ENCODE assay signal across 10 cellular contexts in the genomic region with DNA sequence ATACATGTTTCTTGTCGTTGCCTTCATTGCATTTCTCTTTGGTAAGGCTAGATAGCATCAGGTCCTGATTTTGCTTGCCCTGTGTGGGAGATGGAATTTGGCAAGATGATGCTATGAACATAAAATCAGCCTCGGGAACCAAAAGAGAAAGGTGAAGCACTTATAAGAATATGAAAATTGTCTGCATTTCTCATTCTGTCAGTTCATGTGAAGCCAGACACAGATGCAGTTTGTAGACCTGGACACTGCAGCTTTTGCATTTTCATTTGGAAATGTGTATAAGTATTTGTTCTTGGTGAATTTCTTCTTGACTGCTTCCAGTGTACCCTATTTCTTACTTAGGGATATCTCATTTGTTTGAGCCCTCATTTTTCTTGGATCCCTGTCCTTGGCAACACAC. TPM values are rescaled to one million over a fixed set of nuclear protein-coding genes. Genes with fewer than 3 reads are reported as not detected.
DNase-seq lines count a peak whose midpoint lies in the region; ATAC-seq and TF ChIP-seq lines count a peak whose summit lies in the region.
"Had no signal": no experiment of that assay in that cellular context is flagged by ENCODE, and none has a peak within 500 bp of the region (broad histone marks: within the 10 kb centered on the region; RNA-seq: fewer than 3 reads in every experiment).

No MANE protein-coding gene starts in this region.

- H3K79me2 ChIP-seq in Karpas-422 (ENCODE audit: low read length): peaks cover 64% of the 10 kb centered on the region

- H3K9me2 ChIP-seq in Karpas-422 (replicated peaks; ENCODE audit: insufficient read depth, low read length): no peaks in the 10 kb centered on the region

- no peak overlapping the region for H2AFZ ChIP-seq in Karpas-422 (ENCODE audit: low read length)

- intact Hi-C loops in dorsolateral prefrontal cortex (cut with DNase I): loop anchor here (5.0 to 10.0 kb wide), 2 partner anchors 80 to 672 kb away; partner anchors contain the start of genes OSER1 (in 2 of the 2) and STK4 (in 2 of the 2)
- intact Hi-C loops in naive thymus-derived CD4-positive, alpha-beta T cell (cut with micrococcal nuclease): loop anchor here (2.0 to 10.0 kb wide), 9 partner anchors 80 to 1798 kb away; partner anchors contain the start of genes SERINC3 (in 2 of the 2), SRSF6 (in 2 of the 2), ACOT8 (in 1 of the 2) and FITM2 (in 1 of the 2)

- peaks cover 40% of the 10 kb centered on the region for H3K36me3 ChIP-seq in Karpas-422 (ENCODE audit: insufficient read depth, low read length)
- peaks cover 0 to 12% (median 0%) of the 10 kb centered on the region in 3 experiments for H3K36me3 ChIP-seq in naive thymus-derived CD4-positive, alpha-beta T cell (ENCODE audit: control insufficient read depth in 2 of 3, insufficient read depth in 3 of 3, low read length in 3 of 3)

- DNase-seq in AG10803 (ENCODE audit: low read depth) (no peak), Karpas-422 (no peak), dorsolateral prefrontal cortex (no peak), SK-N-DZ (ENCODE audit: low spot score) (no peak), DMS114 treated with DMSO at 0.1 percent for 48 hours (lab: John Stamatoyannopoulos, UW; ENCODE audit: unreplicated experiment) (no peak), amniotic stem cell (lab: John Stamatoyannopoulos, UW) (no peak)
- DNase-seq in naive thymus-derived CD4-positive, alpha-beta T cell: no peak
- DNase-seq: central memory CD4-positive, alpha-beta T cell; NCI-H1105 had no signal

- peak overlapping the region; percentile 85 for H3K4me3 ChIP-seq in AG10803 (ENCODE audit: low read length)
- H3K4me3 ChIP-seq in Karpas-422 (ENCODE audit: low read length): peak overlapping the region; percentile 94
- peak overlapping the region; percentile 70 to 100 (median 97) for H3K4me3 ChIP-seq in dorsolateral prefrontal cortex
- H3K4me3 ChIP-seq in naive thymus-derived CD4-positive, alpha-beta T cell (ENCODE audit: low read length): peak overlapping the region; percentile 87

- POLR2A ChIA-PET in naive thymus-derived CD4-positive, alpha-beta T cell (lab: Charles Lee): interaction anchor here (1.4 kb wide), 1 partner anchor 21 kb away, joined by 7 read pairs; no protein-coding TSS in a partner anchor

- H3K27me3 ChIP-seq in Karpas-422 (ENCODE audit: low read length) (no peaks in the 10 kb centered on the region), dorsolateral prefrontal cortex (no peaks in the 10 kb centered on the region)
- H3K27me3 ChIP-seq in naive thymus-derived CD4-positive, alpha-beta T cell (ENCODE audit: control insufficient read depth in 2 of 2, insufficient read depth in 2 of 2, low read length in 2 of 2): no peaks in the 10 kb centered on the region

- H3K4me1 ChIP-seq in Karpas-422 (ENCODE audit: low read length): peaks cover 35% of the 10 kb centered on the region
- H3K4me1 ChIP-seq in naive thymus-derived CD4-positive, alpha-beta T cell (ENCODE audit: control insufficient read depth in 2 of 2, insufficient read depth in 2 of 2, low read length in 2 of 2): peaks cover 46 to 51% of the 10 kb centered on the region in 2 donors

- peak overlapping the region; percentile 89 to 98 (median 94) for H3K27ac Mint-ChIP-seq in naive thymus-derived CD4-positive, alpha-beta T cell

- peaks cover 42 to 80% (median 78%) of the 10 kb centered on the region in 7 donors for H3K4me1 Mint-ChIP-seq in naive thymus-derived CD4-positive, alpha-beta T cell

- no peak for ATAC-seq in naive thymus-derived CD4-positive, alpha-beta T cell
- no peak for ATAC-seq in HG03135 (IDR thresholded peaks at IDR 0.05; ENCODE audit: unreplicated experiment)

- H3K9ac ChIP-seq in Karpas-422 (ENCODE audit: low read length): peak overlapping the region; percentile 98

- H4K20me1 ChIP-seq in Karpas-422 (ENCODE audit: insufficient read depth, low read depth, low read length): peaks cover 43% of the 10 kb centered on the region

- no peaks in the 10 kb centered on the region for H3K9me3 ChIP-seq in Karpas-422 (ENCODE audit: low read length)
- no peaks in the 10 kb centered on the region for H3K9me3 ChIP-seq in naive thymus-derived CD4-positive, alpha-beta T cell (ENCODE audit: control insufficient read depth in 2 of 3, low read length in 3 of 3)

- peaks cover 0 to 17% (median 0%) of the 10 kb centered on the region in 5 donors for H3K36me3 Mint-ChIP-seq in naive thymus-derived CD4-positive, alpha-beta T cell

- peak overlapping the region; percentile 83 to 98 (median 97) for H3K4me3 Mint-ChIP-seq in naive thymus-derived CD4-positive, alpha-beta T cell

- H3K27ac ChIP-seq in Karpas-422 (ENCODE audit: low read length) (no peak overlapping the region), dorsolateral prefrontal cortex (peak overlapping the region in 42 of 59 donors; percentile 1 to 97 (median 92))
- H3K27ac ChIP-seq in naive thymus-derived CD4-positive, alpha-beta T cell (ENCODE audit: low read depth, low read length): peak overlapping the region; percentile 96

- CTCF ChIA-PET in naive thymus-derived CD4-positive, alpha-beta T cell (lab: Charles Lee): no interaction called here

- H3K27me3 Mint-ChIP-seq in naive thymus-derived CD4-positive, alpha-beta T cell: no peaks in the 10 kb centered on the region

- H3K4me2 ChIP-seq in Karpas-422 (ENCODE audit: low read depth, low read length, poor library complexity, severe bottlenecking): peak overlapping the region; percentile 91

- no peaks in the 10 kb centered on the region for H3K9me3 Mint-ChIP-seq in naive thymus-derived CD4-positive, alpha-beta T cell

- TF ChIP-seq CTCF in AG10803 (conservative IDR thresholded peaks at IDR 0.05; ENCODE audit: low read length) (no peak), dorsolateral prefrontal cortex (IDR thresholded peaks at IDR 0.05 in 54 of 56, conservative IDR thresholded peaks at IDR 0.05 in 2 of 56; ENCODE audit: low read depth in 1 of 56, partially characterized antibody in 56 of 56) (no peak)

RNA-seq across cellular contexts. Expression of gene YWHAB, which starts 1.3 kb away (rescaled TPM):
- total RNA-seq in Karpas-422 (2014; rRNA removed; shearing (Covaris generic); ENCODE audit: low replicate concordance): 56.1 and 92.1 TPM in 2 replicates
- 100 to 1,000 TPM; 122 to 473 (median 343) TPM for total RNA-seq in dorsolateral prefrontal cortex
- 100 to 1,000 TPM; 135 to 262 (median 203) TPM for total RNA-seq in naive thymus-derived CD4-positive, alpha-beta T cell
- polyA plus RNA-seq in naive thymus-derived CD4-positive, alpha-beta T cell: 100 to 1,000 TPM; 464 to 552 TPM
- 96.0 and 100 TPM in 2 replicates for polyA plus RNA-seq in SK-N-DZ (2014; cell fraction: cytosol; rRNA removed)
- polyA plus RNA-seq in SK-N-DZ (2014; cell fraction: nucleus; rRNA removed): 47.7 and 70.9 TPM in 2 replicates

RNA-seq across cellular contexts. Expression of gene PABPC1L, which starts 23.0 kb away (rescaled TPM):
- total RNA-seq in Karpas-422 (2014; rRNA removed; shearing (Covaris generic); ENCODE audit: low replicate concordance): 68.3 and 81.0 TPM in 2 replicates
- 10 to 100 TPM in 102 of 120 experiments, 1 to 10 TPM in 18; 5.6 to 24.7 (median 14.3) TPM for total RNA-seq in dorsolateral prefrontal cortex
- total RNA-seq in naive thymus-derived CD4-positive, alpha-beta T cell: 10 to 100 TPM; 34.0 to 71.7 (median 59.0) TPM
- 1 to 10 TPM; 1.3 to 1.8 TPM for polyA plus RNA-seq in naive thymus-derived CD4-positive, alpha-beta T cell
- 14.1 and 21.6 TPM in 2 replicates for polyA plus RNA-seq in SK-N-DZ (2014; cell fraction: cytosol; rRNA removed)
- 68.0 and 143 TPM in 2 replicates for polyA plus RNA-seq in SK-N-DZ (2014; cell fraction: nucleus; rRNA removed)
